Comparison of ENCODE assay signal across 35 cellular contexts in genomic region chr15:101362986-101363566, GRCh38.
"Had no signal": no experiment of that assay in that cellular context is flagged by ENCODE, and none has a peak within 500 bp of the region (broad histone marks: within the 10 kb centered on the region; RNA-seq: fewer than 3 reads in every experiment).

No MANE protein-coding gene starts in this region.

- H3K9me3 Mint-ChIP-seq: activated CD4-positive, alpha-beta T cell treated with anti-CD3 and anti-CD28 coated beads, Interleukin-2, amount 10 ng/mL, durations not matched to agents 24 days and 14 days; activated T-helper 17 cell treated with anti-CD3 and anti-CD28 coated beads, Interleukin-2, amount 50 U/mL, for 72 hours; T-helper 2 cell treated with Interferon-gamma antibody and Interleukin-4, amounts not matched to agents 5 μg/mL and 100 μg/mL, for 36 hours had no signal

- H3K4me3 Mint-ChIP-seq: activated CD4-positive, alpha-beta T cell treated with anti-CD3 and anti-CD28 coated beads, Interleukin-2, amount 10 ng/mL, durations not matched to agents 24 days and 14 days; activated CD8-positive, alpha-beta T cell treated with anti-CD3 and anti-CD28 coated beads for 36 hours; activated naive CD8-positive, alpha-beta T cell treated with anti-CD3 and anti-CD28 coated beads, Interleukin-2, amount 10 ng/mL, durations not matched to agents 7 days and 5 days; activated T-cell treated with anti-CD3 and anti-CD28 coated beads, Interleukin-2, amount 50 U/mL, for 72 hours; activated T-helper 17 cell treated with anti-CD3 and anti-CD28 coated beads, Interleukin-2, amount 50 U/mL, for 72 hours; T-helper 1 cell treated with Interleukin-12 subunit alpha and Interleukin-12 subunit beta and Interleukin-4 antibody, amounts not matched to agents 30 μg/mL and 1 μg/mL, for 36 hours; T-helper 2 cell treated with Interferon-gamma antibody and Interleukin-4, amounts not matched to agents 5 μg/mL and 100 μg/mL, for 36 hours had no signal

- H3K36me3 ChIP-seq: adrenal gland, breast epithelium, Peyer's patch, SJSA1 had no signal

- DNase-seq: activated CD4-positive, alpha-beta T cell treated with anti-CD3 and anti-CD28 coated beads, Interleukin-2, amount 10 ng/mL, durations not matched to agents 24 days and 14 days; activated CD4-positive, alpha-beta T cell treated with anti-CD3 and anti-CD28 coated beads, Interleukin-2, amount 50 U/mL, for 4 hours; activated CD8-positive, alpha-beta T cell treated with anti-CD3 and anti-CD28 coated beads for 36 hours; activated effector memory CD4-positive, alpha-beta T cell treated with anti-CD3 and anti-CD28 coated beads, Interleukin-2, amount 50 U/mL, for 16 hours; activated naive CD4-positive, alpha-beta T cell; activated naive CD4-positive, alpha-beta T cell treated with anti-CD3 and anti-CD28 coated beads, Interleukin-2, amount 50 U/mL, for 16 hours; activated naive CD8-positive, alpha-beta T cell treated with anti-CD3 and anti-CD28 coated beads, Interleukin-2, amount 10 ng/mL, durations not matched to agents 7 days and 5 days; activated T-cell treated with anti-CD3 and anti-CD28 coated beads, Interleukin-2, amount 50 U/mL, for 1 hour; activated T-cell treated with anti-CD3 and anti-CD28 coated beads, Interleukin-2, amount 50 U/mL, for 72 hours; adrenal gland; body of pancreas; caudate nucleus; Kasumi-1; KG1; MG63; NCI-H1048; NCI-H1105 treated with DMSO at 0.1 percent for 48 hours; NCI-H1436; NCI-H1694; NCI-H1930; NCI-H2081 treated with DMSO at 0.1 percent for 48 hours; NCI-H345; NCI-H524 treated with DMSO at 0.1 percent for 48 hours; PC-3; Peyer's patch; RPMI8226; SHP77 treated with DMSO at 0.1 percent for 48 hours; SK-N-SH had no signal

- ATAC-seq: activated CD8-positive, alpha-beta T cell treated with anti-CD3 and anti-CD28 coated beads for 36 hours; activated T-cell treated with anti-CD3 and anti-CD28 coated beads, Interleukin-2, amount 50 U/mL, for 72 hours; activated T-helper 17 cell treated with anti-CD3 and anti-CD28 coated beads, Interleukin-2, amount 50 U/mL, for 72 hours; body of pancreas; PC-3 had no signal

- H3K9me3 ChIP-seq: adrenal gland, body of pancreas, breast epithelium, MG63, Peyer's patch, SJSA1, SK-N-SH had no signal

- H3K4me2 ChIP-seq: SK-N-SH had no signal

- FAIRE-seq: astrocyte, TTC549 had no signal

- H3K4me1 ChIP-seq: adrenal gland, body of pancreas, breast epithelium, Peyer's patch had no signal

- H3K4me3 ChIP-seq: adrenal gland, body of pancreas, breast epithelium, MG63, Peyer's patch, SJSA1 had no signal

- H3K9ac ChIP-seq: SK-N-SH had no signal

- H3K27ac Mint-ChIP-seq: activated CD4-positive, alpha-beta T cell treated with anti-CD3 and anti-CD28 coated beads, Interleukin-2, amount 10 ng/mL, durations not matched to agents 24 days and 14 days; activated CD8-positive, alpha-beta T cell treated with anti-CD3 and anti-CD28 coated beads for 36 hours; activated naive CD8-positive, alpha-beta T cell treated with anti-CD3 and anti-CD28 coated beads, Interleukin-2, amount 10 ng/mL, durations not matched to agents 7 days and 5 days; activated T-cell treated with anti-CD3 and anti-CD28 coated beads, Interleukin-2, amount 50 U/mL, for 72 hours; activated T-helper 17 cell treated with anti-CD3 and anti-CD28 coated beads, Interleukin-2, amount 50 U/mL, for 72 hours; T-helper 1 cell treated with Interleukin-12 subunit alpha and Interleukin-12 subunit beta and Interleukin-4 antibody, amounts not matched to agents 30 μg/mL and 1 μg/mL, for 36 hours; T-helper 2 cell treated with Interferon-gamma antibody and Interleukin-4, amounts not matched to agents 5 μg/mL and 100 μg/mL, for 36 hours had no signal

- H3K27ac ChIP-seq: adrenal gland, body of pancreas, breast epithelium, Peyer's patch, SJSA1 had no signal

- H3K27me3 Mint-ChIP-seq: activated CD4-positive, alpha-beta T cell treated with anti-CD3 and anti-CD28 coated beads, Interleukin-2, amount 10 ng/mL, durations not matched to agents 24 days and 14 days had no signal

- H3K27me3 ChIP-seq: adrenal gland, body of pancreas, breast epithelium, MG63, Peyer's patch had no signal

- H3K4me1 Mint-ChIP-seq: activated T-helper 17 cell treated with anti-CD3 and anti-CD28 coated beads, Interleukin-2, amount 50 U/mL, for 72 hours had no signal
